In the genomic region with DNA sequence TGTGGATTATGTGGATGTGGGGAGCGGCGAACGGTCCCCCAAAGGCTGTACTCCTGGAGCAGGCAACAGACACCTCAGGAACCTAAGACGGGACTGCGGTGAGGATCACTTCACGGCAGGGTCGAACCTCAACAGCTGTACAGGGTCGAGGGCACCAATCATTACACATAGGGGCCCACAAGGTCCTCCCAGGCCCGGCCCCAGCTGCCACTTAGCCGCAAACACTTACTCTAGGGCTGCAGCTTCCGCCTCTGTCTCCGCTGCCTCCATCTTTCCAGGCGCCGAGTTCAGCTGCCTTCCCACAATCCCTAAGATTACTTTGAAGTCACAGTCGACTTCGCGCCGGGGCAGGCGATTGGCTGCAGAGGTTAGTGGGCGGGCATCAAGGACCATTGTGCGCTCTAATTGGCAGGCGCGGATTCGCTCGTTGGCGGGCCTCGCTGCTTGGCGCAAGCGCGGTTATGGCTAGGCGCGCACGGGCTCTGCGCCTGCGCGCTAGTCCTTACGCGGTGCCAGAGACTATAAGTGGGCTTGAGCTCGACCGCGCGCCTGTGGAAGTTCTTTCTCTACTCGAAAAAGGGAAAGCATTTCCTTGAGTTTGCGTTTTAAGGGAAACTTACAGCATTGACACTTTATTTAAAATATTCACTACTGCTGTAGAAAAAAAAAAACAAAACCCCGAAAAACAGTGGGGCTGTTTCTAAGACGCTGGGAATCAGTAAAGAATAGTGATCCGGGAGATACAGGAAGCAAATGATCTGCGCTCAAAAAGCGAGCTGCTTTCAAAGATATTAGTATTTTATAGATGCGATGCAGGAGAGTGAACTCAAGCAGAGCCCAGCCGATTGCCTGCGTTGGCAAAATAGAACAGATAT, we compare ENCODE assay signal across 8 cellular contexts. TPM values are rescaled to one million over a fixed set of nuclear protein-coding genes. Genes with fewer than 3 reads are reported as not detected.
A peak's percentile ranks its signal among the peaks of the same experiment; 100 is the strongest.
DNase-seq lines count a peak whose midpoint lies in the region; ATAC-seq and TF ChIP-seq lines count a peak whose summit lies in the region.

A gene with protein sequence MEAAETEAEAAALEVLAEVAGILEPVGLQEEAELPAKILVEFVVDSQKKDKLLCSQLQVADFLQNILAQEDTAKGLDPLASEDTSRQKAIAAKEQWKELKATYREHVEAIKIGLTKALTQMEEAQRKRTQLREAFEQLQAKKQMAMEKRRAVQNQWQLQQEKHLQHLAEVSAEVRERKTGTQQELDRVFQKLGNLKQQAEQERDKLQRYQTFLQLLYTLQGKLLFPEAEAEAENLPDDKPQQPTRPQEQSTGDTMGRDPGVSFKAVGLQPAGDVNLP (minus strand): TSS at position 293 of the 875 bp plus-strand sequence. CDS start 23 bp downstream, at position 270.

- ATAC-seq in HG02610 (IDR thresholded peaks at IDR 0.05; ENCODE audit: unreplicated experiment) (peak; percentile 99), SK-N-SH treated with all-trans-retinoic acid at 6 μM for 48 hours (peak; percentile 99)

- DNase-seq in GM10248 (ENCODE audit: extremely low spot score) (peak; percentile 93), NCI-H1092 (lab: John Stamatoyannopoulos, UW) (peak; percentile 89), glomerular endothelial cell (ENCODE audit: extremely low read depth, low read depth, low spot score) (peak; percentile 61), occipital lobe (lab: John Stamatoyannopoulos, UW) (peak; percentile 91), testis (peak; percentile 98)
- peak; percentile 94 for DNase-seq in activated naive CD4-positive, alpha-beta T cell treated with anti-CD3 and anti-CD28 coated beads, Interleukin-2, amount 50 U/mL, for 16 hours

- H3K4me1 ChIP-seq in testis = peaks cover 3% of the 10 kb centered on the region

- TF ChIP-seq CTCF in GM10248 (IDR thresholded peaks at IDR 0.05; ENCODE audit: control extremely low read depth, extremely low read depth, low read depth, missing control alignments) (no peak), testis (IDR thresholded peaks at IDR 0.05) (no peak)

- intact Hi-C loops in testis (cut with DNase I; ENCODE audit: low total_unique reads) = no loop called here

- WGBS in testis, 2 donors = 0 to 1% methylated on average over 27 to 52 of the region's 52 CpGs

- H3K36me3 ChIP-seq in testis (ENCODE audit: low read depth, missing control alignments) = no peaks in the 10 kb centered on the region

- POLR2A ChIA-PET in GM10248 (lab: Yijun Ruan, JAX) = interaction anchor here (0.6 kb wide), 1 partner anchor 43 kb away, joined by 3 read pairs; no protein-coding TSS in a partner anchor

- TF ChIP-seq POLR2A in testis (IDR thresholded peaks at IDR 0.05) = no peak

- H3K27ac ChIP-seq in testis = peak within 1 kb of the TSS; percentile 77

- no peaks in the 10 kb centered on the region for H3K27me3 ChIP-seq in testis

- no peaks in the 10 kb centered on the region for H3K9me3 ChIP-seq in testis

- CTCF ChIA-PET in GM10248 (lab: Yijun Ruan, JAX) = interaction anchor here (1.1 to 2.9 kb wide), 3 partner anchors 11 to 35 kb away, joined by 3 to 20 read pairs (median 3); no protein-coding TSS in a partner anchor

- H3K4me3 ChIP-seq in testis = peak within 1 kb of the TSS; percentile 59 to 68

TF ChIP-seq in SK-N-SH treated with all-trans-retinoic acid at 6 μM for 48 hours, 23 proteins besides CTCF, POLR2A, EP300 and RAD21 (continues in another document):
- TF ChIP-seq ZNF70 (CRISPR knock-in tag; IDR thresholded peaks at IDR 0.05) (no peak), TOX (CRISPR knock-in tag; IDR thresholded peaks at IDR 0.05; ENCODE audit: borderline replicate concordance) (no peak), ZNF565 (CRISPR knock-in tag; conservative IDR thresholded peaks at IDR 0.05; ENCODE audit: low read depth) (no peak), ESRRG (CRISPR knock-in tag; IDR thresholded peaks at IDR 0.05) (no peak), PPARA (CRISPR knock-in tag; IDR thresholded peaks at IDR 0.05; ENCODE audit: borderline replicate concordance) (no peak), ZNF8 (CRISPR knock-in tag; IDR thresholded peaks at IDR 0.05) (no peak), CSDC2 (CRISPR knock-in tag; IDR thresholded peaks at IDR 0.05) (no peak), TCF4 (CRISPR knock-in tag; IDR thresholded peaks at IDR 0.05; ENCODE audit: borderline replicate concordance) (no peak), RARB (CRISPR knock-in tag; IDR thresholded peaks at IDR 0.05) (no peak), GLIS3 (CRISPR knock-in tag; IDR thresholded peaks at IDR 0.05) (no peak)
- TF ChIP-seq, protein P1, sequence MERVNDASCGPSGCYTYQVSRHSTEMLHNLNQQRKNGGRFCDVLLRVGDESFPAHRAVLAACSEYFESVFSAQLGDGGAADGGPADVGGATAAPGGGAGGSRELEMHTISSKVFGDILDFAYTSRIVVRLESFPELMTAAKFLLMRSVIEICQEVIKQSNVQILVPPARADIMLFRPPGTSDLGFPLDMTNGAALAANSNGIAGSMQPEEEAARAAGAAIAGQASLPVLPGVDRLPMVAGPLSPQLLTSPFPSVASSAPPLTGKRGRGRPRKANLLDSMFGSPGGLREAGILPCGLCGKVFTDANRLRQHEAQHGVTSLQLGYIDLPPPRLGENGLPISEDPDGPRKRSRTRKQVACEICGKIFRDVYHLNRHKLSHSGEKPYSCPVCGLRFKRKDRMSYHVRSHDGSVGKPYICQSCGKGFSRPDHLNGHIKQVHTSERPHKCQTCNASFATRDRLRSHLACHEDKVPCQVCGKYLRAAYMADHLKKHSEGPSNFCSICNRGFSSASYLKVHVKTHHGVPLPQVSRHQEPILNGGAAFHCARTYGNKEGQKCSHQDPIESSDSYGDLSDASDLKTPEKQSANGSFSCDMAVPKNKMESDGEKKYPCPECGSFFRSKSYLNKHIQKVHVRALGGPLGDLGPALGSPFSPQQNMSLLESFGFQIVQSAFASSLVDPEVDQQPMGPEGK (CRISPR knock-in tag; IDR thresholded peaks at IDR 0.05; ENCODE audit: borderline replicate concordance) = no peak
- TF ChIP-seq, protein P2, sequence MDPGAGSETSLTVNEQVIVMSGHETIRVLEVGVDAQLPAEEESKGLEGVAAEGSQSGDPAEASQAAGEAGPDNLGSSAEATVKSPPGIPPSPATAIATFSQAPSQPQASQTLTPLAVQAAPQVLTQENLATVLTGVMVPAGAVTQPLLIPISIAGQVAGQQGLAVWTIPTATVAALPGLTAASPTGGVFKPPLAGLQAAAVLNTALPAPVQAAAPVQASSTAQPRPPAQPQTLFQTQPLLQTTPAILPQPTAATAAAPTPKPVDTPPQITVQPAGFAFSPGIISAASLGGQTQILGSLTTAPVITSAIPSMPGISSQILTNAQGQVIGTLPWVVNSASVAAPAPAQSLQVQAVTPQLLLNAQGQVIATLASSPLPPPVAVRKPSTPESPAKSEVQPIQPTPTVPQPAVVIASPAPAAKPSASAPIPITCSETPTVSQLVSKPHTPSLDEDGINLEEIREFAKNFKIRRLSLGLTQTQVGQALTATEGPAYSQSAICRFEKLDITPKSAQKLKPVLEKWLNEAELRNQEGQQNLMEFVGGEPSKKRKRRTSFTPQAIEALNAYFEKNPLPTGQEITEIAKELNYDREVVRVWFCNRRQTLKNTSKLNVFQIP (CRISPR knock-in tag; IDR thresholded peaks at IDR 0.05; ENCODE audit: borderline replicate concordance, low read depth) = no peak
- TF ChIP-seq, protein P3, sequence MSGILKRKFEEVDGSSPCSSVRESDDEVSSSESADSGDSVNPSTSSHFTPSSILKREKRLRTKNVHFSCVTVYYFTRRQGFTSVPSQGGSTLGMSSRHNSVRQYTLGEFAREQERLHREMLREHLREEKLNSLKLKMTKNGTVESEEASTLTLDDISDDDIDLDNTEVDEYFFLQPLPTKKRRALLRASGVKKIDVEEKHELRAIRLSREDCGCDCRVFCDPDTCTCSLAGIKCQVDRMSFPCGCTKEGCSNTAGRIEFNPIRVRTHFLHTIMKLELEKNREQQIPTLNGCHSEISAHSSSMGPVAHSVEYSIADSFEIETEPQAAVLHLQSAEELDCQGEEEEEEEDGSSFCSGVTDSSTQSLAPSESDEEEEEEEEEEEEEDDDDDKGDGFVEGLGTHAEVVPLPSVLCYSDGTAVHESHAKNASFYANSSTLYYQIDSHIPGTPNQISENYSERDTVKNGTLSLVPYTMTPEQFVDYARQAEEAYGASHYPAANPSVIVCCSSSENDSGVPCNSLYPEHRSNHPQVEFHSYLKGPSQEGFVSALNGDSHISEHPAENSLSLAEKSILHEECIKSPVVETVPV (CRISPR knock-in tag; IDR thresholded peaks at IDR 0.05) = no peak
- TF ChIP-seq, protein P4, sequence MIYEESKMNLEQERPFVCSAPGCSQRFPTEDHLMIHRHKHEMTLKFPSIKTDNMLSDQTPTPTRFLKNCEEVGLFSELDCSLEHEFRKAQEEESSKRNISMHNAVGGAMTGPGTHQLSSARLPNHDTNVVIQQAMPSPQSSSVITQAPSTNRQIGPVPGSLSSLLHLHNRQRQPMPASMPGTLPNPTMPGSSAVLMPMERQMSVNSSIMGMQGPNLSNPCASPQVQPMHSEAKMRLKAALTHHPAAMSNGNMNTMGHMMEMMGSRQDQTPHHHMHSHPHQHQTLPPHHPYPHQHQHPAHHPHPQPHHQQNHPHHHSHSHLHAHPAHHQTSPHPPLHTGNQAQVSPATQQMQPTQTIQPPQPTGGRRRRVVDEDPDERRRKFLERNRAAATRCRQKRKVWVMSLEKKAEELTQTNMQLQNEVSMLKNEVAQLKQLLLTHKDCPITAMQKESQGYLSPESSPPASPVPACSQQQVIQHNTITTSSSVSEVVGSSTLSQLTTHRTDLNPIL (CRISPR knock-in tag; IDR thresholded peaks at IDR 0.05; ENCODE audit: low read depth) = no peak

RNA-seq across cellular contexts. Expression of the gene that starts here (rescaled TPM):
- total RNA-seq in glomerular endothelial cell = 10.8 and 21.9 TPM in 2 replicates
- total RNA-seq in occipital lobe = 5.0 TPM
- total RNA-seq in testis = 10 to 100 TPM; 36.7 to 61.4 TPM
- polyA plus RNA-seq in testis (ENCODE audit: insufficient read depth, low read depth, low replicate concordance) = 83.8 TPM

Comparison
In these comparisons a context has a peak if more than half of its experiments do, and no peak if none do; other contexts are left out.
1. Peak in every context shown above with its lines: DNase-seq, ATAC-seq, H3K4me3 ChIP-seq and H3K27ac ChIP-seq.